22 cellular contexts compared by ENCODE assay signal in genomic region chr17:8341456-8341855, GRCh38. TPM values are rescaled to one million over a fixed set of nuclear protein-coding genes. Genes with fewer than 3 reads are reported as not detected.
"Had no signal": no experiment of that assay in that cellular context is flagged by ENCODE, and none has a peak within 500 bp of the region (broad histone marks: within the 10 kb centered on the region; RNA-seq: fewer than 3 reads in every experiment).

No MANE protein-coding gene starts in this region.

- H3K27ac ChIP-seq: lower lobe of right lung, ovary, spleen, thoracic aorta had no signal

- ATAC-seq: activated CD8-positive, alpha-beta T cell treated with anti-CD3 and anti-CD28 coated beads, Interleukin-2, amount 10 ng/mL, durations not matched to agents 7 days and 5 days; effector memory CD8-positive, alpha-beta T cell; left cardiac atrium; lower lobe of right lung; sciatic nerve had no signal

- H3K27me3 ChIP-seq: ovary had no signal

- DNase-seq: activated CD4-positive, alpha-beta T cell treated with anti-CD3 and anti-CD28 coated beads, Interleukin-2, amount 10 ng/mL, durations not matched to agents 24 days and 14 days; activated CD4-positive, CD25-positive, alpha-beta regulatory T cell; activated CD8-positive, alpha-beta memory T cell treated with anti-CD3 and anti-CD28 coated beads, Interleukin-2, amount 50 U/mL, for 4 hours; activated CD8-positive, alpha-beta T cell treated with anti-CD3 and anti-CD28 coated beads, Interleukin-2, amount 10 ng/mL, durations not matched to agents 7 days and 5 days; activated naive CD8-positive, alpha-beta T cell treated with anti-CD3 and anti-CD28 coated beads for 36 hours; activated T-cell treated with anti-CD3 and anti-CD28 coated beads, Interleukin-2, amount 50 U/mL, for 48 hours; amygdala; dermis blood vessel endothelial cell; effector memory CD8-positive, alpha-beta T cell; erythroblast; immature natural killer cell; left cardiac atrium; lower lobe of right lung; ovary; spleen; SW 1271 had no signal

- H3K4me3 Mint-ChIP-seq: activated CD4-positive, alpha-beta T cell treated with anti-CD3 and anti-CD28 coated beads, Interleukin-2, amount 10 ng/mL, durations not matched to agents 24 days and 14 days; activated CD8-positive, alpha-beta T cell treated with anti-CD3 and anti-CD28 coated beads, Interleukin-2, amount 10 ng/mL, durations not matched to agents 7 days and 5 days; activated naive CD8-positive, alpha-beta T cell treated with anti-CD3 and anti-CD28 coated beads for 36 hours; brain; central memory CD8-positive, alpha-beta T cell; effector memory CD8-positive, alpha-beta T cell; immature natural killer cell; T-helper 2 cell treated with Interferon-gamma antibody and Interleukin-4, amounts not matched to agents 5 μg/mL and 100 μg/mL, for 36 hours had no signal

- H3K36me3 Mint-ChIP-seq: activated naive CD8-positive, alpha-beta T cell treated with anti-CD3 and anti-CD28 coated beads for 36 hours; brain; immature natural killer cell had no signal

- H3K27ac Mint-ChIP-seq: activated CD4-positive, alpha-beta T cell treated with anti-CD3 and anti-CD28 coated beads, Interleukin-2, amount 10 ng/mL, durations not matched to agents 24 days and 14 days; activated CD8-positive, alpha-beta T cell treated with anti-CD3 and anti-CD28 coated beads, Interleukin-2, amount 10 ng/mL, durations not matched to agents 7 days and 5 days; activated naive CD8-positive, alpha-beta T cell treated with anti-CD3 and anti-CD28 coated beads for 36 hours; effector memory CD8-positive, alpha-beta T cell; immature natural killer cell; T-helper 2 cell treated with Interferon-gamma antibody and Interleukin-4, amounts not matched to agents 5 μg/mL and 100 μg/mL, for 36 hours had no signal

- H3K4me3 ChIP-seq: lower lobe of right lung, ovary, spleen, thoracic aorta had no signal

- H3K9me3 ChIP-seq: lower lobe of right lung, ovary, spleen, thoracic aorta had no signal

- H3K36me3 ChIP-seq: lower lobe of right lung, ovary, spleen, thoracic aorta had no signal

- H3K9me3 Mint-ChIP-seq: activated CD4-positive, alpha-beta T cell treated with anti-CD3 and anti-CD28 coated beads, Interleukin-2, amount 10 ng/mL, durations not matched to agents 24 days and 14 days; activated naive CD8-positive, alpha-beta T cell treated with anti-CD3 and anti-CD28 coated beads for 36 hours; brain; central memory CD8-positive, alpha-beta T cell; effector memory CD8-positive, alpha-beta T cell; immature natural killer cell; T-helper 2 cell treated with Interferon-gamma antibody and Interleukin-4, amounts not matched to agents 5 μg/mL and 100 μg/mL, for 36 hours had no signal

RNA-seq across cellular contexts. Expression of gene ODF4, which starts 1.8 kb away (rescaled TPM):
- total RNA-seq: activated CD4-positive, alpha-beta T cell treated with anti-CD3 and anti-CD28 coated beads, Interleukin-2, amount 10 ng/mL, durations not matched to agents 24 days and 14 days; activated CD8-positive, alpha-beta T cell treated with anti-CD3 and anti-CD28 coated beads, Interleukin-2, amount 10 ng/mL, durations not matched to agents 7 days and 5 days; activated naive CD8-positive, alpha-beta T cell treated with anti-CD3 and anti-CD28 coated beads for 36 hours; dermis blood vessel endothelial cell; left cardiac atrium; lower lobe of right lung; ovary; sciatic nerve; spleen; thoracic aorta; ureter had no signal
- polyA plus RNA-seq: immature natural killer cell, ovary, spleen had no signal

RNA-seq across cellular contexts. Expression of gene ARHGEF15, which starts 31.4 kb away (rescaled TPM):
- total RNA-seq: activated CD4-positive, alpha-beta T cell treated with anti-CD3 and anti-CD28 coated beads, Interleukin-2, amount 10 ng/mL, durations not matched to agents 24 days and 14 days; activated CD8-positive, alpha-beta T cell treated with anti-CD3 and anti-CD28 coated beads, Interleukin-2, amount 10 ng/mL, durations not matched to agents 7 days and 5 days; activated naive CD8-positive, alpha-beta T cell treated with anti-CD3 and anti-CD28 coated beads for 36 hours had no signal
- polyA plus RNA-seq: immature natural killer cell had no signal
